ENCODE assay signal across 15 cellular contexts in genomic region chr10:69281507-69282413, GRCh38. TPM values are rescaled to one million over a fixed set of nuclear protein-coding genes. Genes with fewer than 3 reads are reported as not detected.
DNase-seq lines count a peak whose midpoint lies in the region; ATAC-seq, FAIRE-seq and TF ChIP-seq lines count a peak whose summit lies in the region.
"Had no signal": no experiment of that assay in that cellular context is flagged by ENCODE, and none has a peak within 500 bp of the region (broad histone marks: within the 10 kb centered on the region; RNA-seq: fewer than 3 reads in every experiment).

No MANE protein-coding gene starts in this region.

- ATAC-seq in heart left ventricle (peak; percentile 47 to 75 (median 60)), GM18511 (IDR thresholded peaks at IDR 0.05; ENCODE audit: unreplicated experiment) (no peak), HG02973 (IDR thresholded peaks at IDR 0.05; ENCODE audit: unreplicated experiment) (no peak)

- no peaks in the 10 kb centered on the region for H3K9me3 ChIP-seq in WERI-Rb-1 (ENCODE audit: severe bottlenecking)
- H3K9me3 ChIP-seq in heart left ventricle = no peaks in the 10 kb centered on the region
- no peaks in the 10 kb centered on the region for H3K9me3 ChIP-seq in right atrium auricular region

- H3K36me3 ChIP-seq in WERI-Rb-1 (no peaks in the 10 kb centered on the region), heart left ventricle (no peaks in the 10 kb centered on the region), right atrium auricular region (no peaks in the 10 kb centered on the region)

- no peak overlapping the region for H3K4me3 ChIP-seq in WERI-Rb-1 (ENCODE audit: low read depth, low read length)
- no peak overlapping the region for H3K4me3 ChIP-seq in heart left ventricle
- no peak overlapping the region for H3K4me3 ChIP-seq in right atrium auricular region
- H3K4me3 ChIP-seq: GM23248 had no signal

- TF ChIP-seq CTCF in WERI-Rb-1 (IDR thresholded peaks at IDR 0.05; ENCODE audit: low read depth, low read length) (no peak), heart left ventricle (IDR thresholded peaks at IDR 0.05) (no peak), right atrium auricular region (IDR thresholded peaks at IDR 0.05) (no peak)

- H3K27me3 ChIP-seq in WERI-Rb-1 (ENCODE audit: insufficient read depth, low read depth, severe bottlenecking) = no peaks in the 10 kb centered on the region
- no peaks in the 10 kb centered on the region for H3K27me3 ChIP-seq in heart left ventricle
- no peaks in the 10 kb centered on the region for H3K27me3 ChIP-seq in right atrium auricular region

- no peak for TF ChIP-seq POLR2A in heart left ventricle (IDR thresholded peaks at IDR 0.05)

- H3K27ac ChIP-seq in WERI-Rb-1 (no peak overlapping the region), heart left ventricle (peak overlapping the region in 3 of 12 donors; percentile 28 to 56 (median 47)), right atrium auricular region (peak overlapping the region; percentile 16 to 40)
- H3K27ac ChIP-seq: GM23248 had no signal

- peak; percentile 27 for DNase-seq in WERI-Rb-1
- no peak for DNase-seq in heart left ventricle
- DNase-seq in right atrium auricular region (ENCODE audit: low spot score) = no peak
- no peak for DNase-seq in urothelium cell line (ENCODE audit: low spot score)
- DNase-seq in H4 (ENCODE audit: low spot score) = no peak
- DNase-seq: C1 segment of cervical spinal cord; Calu3; CD4-positive, alpha-beta T cell; DMS 273 treated with DMSO at 0.1 percent for 48 hours; GM23248; H9 had no signal

- FAIRE-seq in urothelium cell line (lab: Jason Lieb, UNC) = peak; percentile 17
- FAIRE-seq: A204.1, GM18507 had no signal

- WGBS in heart left ventricle, 4 donors = 52 to 61% (median 58%) methylated on average over 8 of the region's 8 CpGs

- intact Hi-C loops in heart left ventricle (cut with DNase I) = no loop called here

- H3K4me1 ChIP-seq in heart left ventricle (peaks cover 0 to 26% (median 10%) of the 10 kb centered on the region in 12 donors), right atrium auricular region (peaks cover 0 to 24% of the 10 kb centered on the region in 2 donors)

RNA-seq across cellular contexts. Expression of gene HK1, which starts 3.5 kb away (rescaled TPM):
- 100 to 1,000 TPM; 194 to 310 (median 227) TPM for total RNA-seq in heart left ventricle
- 100 to 1,000 TPM in 1 of 2 donors, 10 to 100 TPM in 1; 83.0 to 284 TPM for polyA plus RNA-seq in heart left ventricle
- total RNA-seq in right atrium auricular region = 100 to 1,000 TPM; 186 to 228 TPM
- total RNA-seq in H4 (2014; rRNA removed; shearing (Covaris generic)) = 24.4 and 32.1 TPM in 2 replicates

Comparison
In these comparisons a context has a peak if more than half of its experiments do, and no peak if none do; other contexts are left out.
1. ATAC-seq: peak in heart left ventricle (4 of 4); none in GM18511 (single experiment) and HG02973 (single experiment).